Comparison of ENCODE assay signal across 38 cellular contexts in genomic region chr14:62763951-62764350, GRCh38.
"Had no signal": no experiment of that assay in that cellular context is flagged by ENCODE, and none has a peak within 500 bp of the region (broad histone marks: within the 10 kb centered on the region; RNA-seq: fewer than 3 reads in every experiment).

No MANE protein-coding gene starts in this region.

- H3K27ac Mint-ChIP-seq: activated B cell treated with CpG ODN at 0.5 μM for 24 hours; activated CD4-positive, alpha-beta memory T cell treated with anti-CD3 and anti-CD28 coated beads for 36 hours; activated CD4-positive, alpha-beta T cell treated with anti-CD3 and anti-CD28 coated beads, Interleukin-2, amount 10 ng/mL, durations not matched to agents 24 days and 14 days; activated CD8-positive, alpha-beta T cell treated with anti-CD3 and anti-CD28 coated beads for 36 hours; activated naive CD4-positive, alpha-beta T cell treated with anti-CD3 and anti-CD28 coated beads for 36 hours; activated naive CD4-positive, alpha-beta T cell treated with anti-CD3 and anti-CD28 coated beads, Interleukin-2, amount 50 U/mL, for 72 hours; activated naive CD8-positive, alpha-beta T cell treated with anti-CD3 and anti-CD28 coated beads for 36 hours; activated T-cell treated with anti-CD3 and anti-CD28 coated beads, Interleukin-2, amount 50 U/mL, for 72 hours; activated T-helper 1 cell treated with anti-CD3 and anti-CD28 coated beads, Interleukin-12 subunit alpha, Interleukin-12 subunit beta, Interleukin-2, Interleukin-4 antibody, amounts not matched to agents 30 ng/mL and 10 ng/mL and 1 ng/mL, durations not matched to agents 14 hours and 24 hours and 36 hours; activated T-helper 17 cell treated with anti-CD3 and anti-CD28 coated beads, Interleukin-2, amount 50 U/mL, for 72 hours; brain; T-helper 1 cell treated with Interleukin-12 subunit alpha and Interleukin-12 subunit beta and Interleukin-4 antibody, amounts not matched to agents 30 μg/mL and 1 μg/mL, for 36 hours; T-helper 2 cell treated with Interferon-gamma antibody and Interleukin-4, amounts not matched to agents 5 μg/mL and 100 μg/mL, for 36 hours had no signal

- H3K9me3 ChIP-seq: ascending aorta had no signal

- H3K9me3 Mint-ChIP-seq: activated CD4-positive, alpha-beta memory T cell treated with anti-CD3 and anti-CD28 coated beads for 36 hours; activated CD8-positive, alpha-beta T cell treated with anti-CD3 and anti-CD28 coated beads for 36 hours; activated naive CD8-positive, alpha-beta T cell treated with anti-CD3 and anti-CD28 coated beads for 36 hours; activated T-helper 17 cell treated with anti-CD3 and anti-CD28 coated beads, Interleukin-2, amount 50 U/mL, for 72 hours had no signal

- H3K4me3 ChIP-seq: ascending aorta, cardiac muscle cell had no signal

- ATAC-seq: activated CD8-positive, alpha-beta T cell treated with anti-CD3 and anti-CD28 coated beads for 36 hours; activated naive CD4-positive, alpha-beta T cell treated with anti-CD3 and anti-CD28 coated beads, Interleukin-2, amount 50 U/mL, for 72 hours; activated T-cell treated with anti-CD3 and anti-CD28 coated beads, Interleukin-2, amount 50 U/mL, for 4 hours; activated T-cell treated with anti-CD3 and anti-CD28 coated beads, Interleukin-2, amount 50 U/mL, for 72 hours; activated T-helper 17 cell treated with anti-CD3 and anti-CD28 coated beads, Interleukin-2, amount 50 U/mL, for 72 hours had no signal

- H3K27ac ChIP-seq: ascending aorta, cardiac muscle cell, VCaP had no signal

- H3K27me3 ChIP-seq: ascending aorta had no signal

- DNase-seq: activated B cell treated with CpG ODN at 0.5 μM for 24 hours; activated CD4-positive, alpha-beta memory T cell treated with anti-CD3 and anti-CD28 coated beads for 36 hours; activated CD4-positive, alpha-beta T cell treated with anti-CD3 and anti-CD28 coated beads for 4 hours; activated CD4-positive, alpha-beta T cell treated with anti-CD3 and anti-CD28 coated beads, Interleukin-2, amount 10 ng/mL, durations not matched to agents 24 days and 14 days; activated CD4-positive, alpha-beta T cell treated with anti-CD3 and anti-CD28 coated beads, Interleukin-2, amount 50 U/mL, for 1 hour; activated CD4-positive, alpha-beta T cell treated with anti-CD3 and anti-CD28 coated beads, Interleukin-2, amount 50 U/mL, for 4 hours; activated CD4-positive, CD25-positive, alpha-beta regulatory T cell treated with anti-CD3 and anti-CD28 coated beads, Interleukin-2, amount 50 U/mL, for 72 hours; activated CD8-positive, alpha-beta memory T cell treated with anti-CD3 and anti-CD28 coated beads, Interleukin-2, amount 50 U/mL, for 4 hours; activated CD8-positive, alpha-beta T cell treated with anti-CD3 and anti-CD28 coated beads for 36 hours; activated effector memory CD4-positive, alpha-beta T cell treated with anti-CD3 and anti-CD28 coated beads, Interleukin-2, amount 50 U/mL, for 16 hours; activated gamma-delta T cell treated with Interleukin-2 at 50 U/mL for 16 hours; activated naive CD4-positive, alpha-beta T cell; activated naive CD4-positive, alpha-beta T cell treated with anti-CD3 and anti-CD28 coated beads for 36 hours; activated naive CD4-positive, alpha-beta T cell treated with anti-CD3 and anti-CD28 coated beads, Interleukin-2, amount 50 U/mL, for 16 hours; activated naive CD8-positive, alpha-beta T cell treated with anti-CD3 and anti-CD28 coated beads for 36 hours; activated T-cell treated with anti-CD3 and anti-CD28 coated beads for 4 hours; activated T-cell treated with anti-CD3 and anti-CD28 coated beads, Interleukin-2, amount 50 U/mL, for 1 hour; activated T-cell treated with anti-CD3 and anti-CD28 coated beads, Interleukin-2, amount 50 U/mL, for 4 hours; activated T-cell treated with anti-CD3 and anti-CD28 coated beads, Interleukin-2, amount 50 U/mL, for 72 hours; amygdala; anterior cingulate cortex; caudate nucleus; cerebellar nuclear complex; T-helper 1 cell; T-helper 2 cell; T-helper 9 cell had no signal

- H3K27me3 Mint-ChIP-seq: activated B cell treated with CpG ODN at 0.5 μM for 24 hours; activated CD4-positive, alpha-beta memory T cell treated with anti-CD3 and anti-CD28 coated beads for 36 hours; activated CD4-positive, alpha-beta T cell treated with anti-CD3 and anti-CD28 coated beads, Interleukin-2, amount 10 ng/mL, durations not matched to agents 24 days and 14 days; activated CD8-positive, alpha-beta T cell treated with anti-CD3 and anti-CD28 coated beads for 36 hours; activated naive CD8-positive, alpha-beta T cell treated with anti-CD3 and anti-CD28 coated beads for 36 hours; activated T-helper 17 cell treated with anti-CD3 and anti-CD28 coated beads, Interleukin-2, amount 50 U/mL, for 72 hours; central memory CD8-positive, alpha-beta T cell had no signal

- H3K4me1 ChIP-seq: ascending aorta had no signal

- H3K36me3 ChIP-seq: ascending aorta, cardiac muscle cell had no signal

- H3K36me3 Mint-ChIP-seq: activated CD4-positive, alpha-beta memory T cell treated with anti-CD3 and anti-CD28 coated beads for 36 hours; activated naive CD4-positive, alpha-beta T cell treated with anti-CD3 and anti-CD28 coated beads, Interleukin-2, amount 50 U/mL, for 72 hours; activated naive CD8-positive, alpha-beta T cell treated with anti-CD3 and anti-CD28 coated beads for 36 hours; brain had no signal

- FAIRE-seq: bronchial epithelial cell, TTC549 had no signal

- H3K4me1 Mint-ChIP-seq: activated B cell treated with CpG ODN at 0.5 μM for 24 hours; activated CD4-positive, alpha-beta T cell treated with anti-CD3 and anti-CD28 coated beads, Interleukin-2, amount 10 ng/mL, durations not matched to agents 24 days and 14 days; activated naive CD8-positive, alpha-beta T cell treated with anti-CD3 and anti-CD28 coated beads for 36 hours; activated T-helper 17 cell treated with anti-CD3 and anti-CD28 coated beads, Interleukin-2, amount 50 U/mL, for 72 hours; central memory CD8-positive, alpha-beta T cell had no signal

- H3K4me3 Mint-ChIP-seq: activated B cell treated with CpG ODN at 0.5 μM for 24 hours; activated CD4-positive, alpha-beta memory T cell treated with anti-CD3 and anti-CD28 coated beads for 36 hours; activated CD4-positive, alpha-beta T cell treated with anti-CD3 and anti-CD28 coated beads, Interleukin-2, amount 10 ng/mL, durations not matched to agents 24 days and 14 days; activated CD8-positive, alpha-beta T cell treated with anti-CD3 and anti-CD28 coated beads for 36 hours; activated naive CD4-positive, alpha-beta T cell treated with anti-CD3 and anti-CD28 coated beads for 36 hours; activated naive CD8-positive, alpha-beta T cell treated with anti-CD3 and anti-CD28 coated beads for 36 hours; activated T-cell treated with anti-CD3 and anti-CD28 coated beads, Interleukin-2, amount 50 U/mL, for 4 hours; activated T-cell treated with anti-CD3 and anti-CD28 coated beads, Interleukin-2, amount 50 U/mL, for 72 hours; activated T-helper 1 cell treated with anti-CD3 and anti-CD28 coated beads, Interleukin-12 subunit alpha, Interleukin-12 subunit beta, Interleukin-2, Interleukin-4 antibody, amounts not matched to agents 30 ng/mL and 10 ng/mL and 1 ng/mL, durations not matched to agents 14 hours and 24 hours and 36 hours; activated T-helper 17 cell treated with anti-CD3 and anti-CD28 coated beads, Interleukin-2, amount 50 U/mL, for 72 hours; brain; central memory CD8-positive, alpha-beta T cell; T-helper 1 cell treated with Interleukin-12 subunit alpha and Interleukin-12 subunit beta and Interleukin-4 antibody, amounts not matched to agents 30 μg/mL and 1 μg/mL, for 36 hours; T-helper 2 cell treated with Interferon-gamma antibody and Interleukin-4, amounts not matched to agents 5 μg/mL and 100 μg/mL, for 36 hours had no signal
